35 cellular contexts compared by ENCODE assay signal in the genomic region with DNA sequence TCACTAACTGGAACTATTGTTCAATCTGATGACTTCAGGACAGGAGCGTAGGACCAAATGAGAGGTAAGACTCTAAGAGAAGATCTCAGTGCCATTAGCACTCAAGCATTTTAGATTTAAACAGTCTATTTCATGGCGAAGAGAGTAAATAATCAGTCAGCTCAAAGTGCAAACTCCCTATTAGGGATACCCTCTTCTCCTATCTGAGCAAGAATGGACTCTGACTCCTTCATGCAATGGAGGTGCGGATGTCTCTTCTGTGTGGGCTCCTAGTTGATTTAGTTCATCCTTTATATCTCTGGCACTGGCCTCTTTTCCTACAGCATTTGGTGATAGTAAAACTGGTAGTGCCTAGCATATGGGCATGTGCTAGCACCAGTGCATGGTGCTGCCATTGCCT.
"Had no signal": no experiment of that assay in that cellular context is flagged by ENCODE, and none has a peak within 500 bp of the region (broad histone marks: within the 10 kb centered on the region; RNA-seq: fewer than 3 reads in every experiment).

No MANE protein-coding gene starts in this region.

- DNase-seq: Kasumi-1, MG63, MM.1S, MV-4-11, NCI-H1048, NCI-H1092, NCI-H1092 treated with DMSO at 0.1 percent for 48 hours, NCI-H1105, NCI-H1105 treated with DMSO at 0.1 percent for 48 hours, NCI-H1417, NCI-H1417 treated with DMSO at 0.1 percent for 48 hours, NCI-H1436, NCI-H1436 treated with DMSO at 0.1 percent for 48 hours, NCI-H146, NCI-H1694, NCI-H1694 treated with DMSO at 0.1 percent for 48 hours, NCI-H187, NCI-H187 treated with DMSO at 0.1 percent for 48 hours, NCI-H1930, NCI-H2029, NCI-H2029 treated with DMSO at 0.1 percent for 48 hours, NCI-H2081, NCI-H2081 treated with DMSO at 0.1 percent for 48 hours, NCI-H2107, NCI-H2171, NCI-H2171 treated with DMSO at 0.1 percent for 48 hours, NCI-H2227 treated with DMSO at 0.1 percent for 48 hours, NCI-H226, NCI-H345, NCI-H446, NCI-H446 treated with DMSO at 0.1 percent for 48 hours, NCI-H510A, NCI-H510A treated with DMSO at 0.1 percent for 48 hours, NCI-H524 had no signal

- H3K27me3 ChIP-seq: MG63 had no signal

- H3K9ac ChIP-seq: KMS-11 had no signal

- H3K4me2 ChIP-seq: KMS-11 had no signal

- H3K36me3 ChIP-seq: MG63 had no signal

- H3K27ac ChIP-seq: KMS-11 had no signal

- H3K4me3 ChIP-seq: MG63 had no signal
